Comparison of ENCODE assay signal across 9 cellular contexts in genomic region chr2:42099431-42100173, GRCh38. TPM values are rescaled to one million over a fixed set of nuclear protein-coding genes. Genes with fewer than 3 reads are reported as not detected.
DNase-seq lines count a peak whose midpoint lies in the region; ATAC-seq and TF ChIP-seq lines count a peak whose summit lies in the region.
"Had no signal": no experiment of that assay in that cellular context is flagged by ENCODE, and none has a peak within 500 bp of the region (broad histone marks: within the 10 kb centered on the region; RNA-seq: fewer than 3 reads in every experiment).

No MANE protein-coding gene starts in this region.

- 0 out of 2 replicates have a peak overlapping the region, but pooled peaks have one; percentile 6 for H3K4me2 ChIP-seq in OCI-LY7 (ENCODE audit: low read length)

- H3K9ac ChIP-seq in subcutaneous abdominal adipose tissue (ENCODE audit: low read length in 5 of 5), result peak overlapping the region; percentile 37 to 84 (median 64)

- H3K4me3 Mint-ChIP-seq in activated CD8-positive, alpha-beta memory T cell treated with anti-CD3 and anti-CD28 coated beads, Interleukin-2, amount 10 ng/mL, durations not matched to agents 7 days and 5 days, result no peak overlapping the region
- H3K4me3 Mint-ChIP-seq in immature natural killer cell (peak overlapping the region; percentile 30 to 77 (median 63)), mesothelial cell of epicardium (no peak overlapping the region)

- no peaks in the 10 kb centered on the region for H3K79me2 ChIP-seq in OCI-LY7 (ENCODE audit: insufficient read depth, low read depth, low read length)

- CTCF ChIA-PET in activated CD8-positive, alpha-beta memory T cell treated with anti-CD3 and anti-CD28 coated beads, Interleukin-2, amount 10 ng/mL, durations not matched to agents 7 days and 5 days (lab: Charles Lee), result interaction anchor here (0.7 to 2.4 kb wide), 8 partner anchors 9 to 229 kb away, joined by 3 to 12 read pairs (median 4); no protein-coding TSS in a partner anchor
- CTCF ChIA-PET in OCI-LY7 (lab: Charles Lee; ENCODE audit: unreplicated experiment), result no interaction called here

- H3K9me3 ChIP-seq in OCI-LY7 (ENCODE audit: low read length), result 0 out of 2 replicates have a peak, but pooled peaks cover 11% of the 10 kb centered on the region
- peaks cover 0 to 6% (median 0%) of the 10 kb centered on the region in 5 donors for H3K9me3 ChIP-seq in subcutaneous abdominal adipose tissue (ENCODE audit: control insufficient read depth in 5 of 5, low read length in 5 of 5)

- H3K36me3 Mint-ChIP-seq in activated CD8-positive, alpha-beta memory T cell treated with anti-CD3 and anti-CD28 coated beads, Interleukin-2, amount 10 ng/mL, durations not matched to agents 7 days and 5 days, result peaks cover 14% of the 10 kb centered on the region
- no peaks in the 10 kb centered on the region for H3K36me3 Mint-ChIP-seq in immature natural killer cell
- no peaks in the 10 kb centered on the region for H3K36me3 Mint-ChIP-seq in mesothelial cell of epicardium

- H3K4me1 ChIP-seq in OCI-LY7 (ENCODE audit: insufficient read depth, low read length, poor library complexity, severe bottlenecking) (peaks cover 50% of the 10 kb centered on the region), subcutaneous abdominal adipose tissue (ENCODE audit: control insufficient read depth in 5 of 5, insufficient read depth in 5 of 5, low read length in 5 of 5) (peaks cover 14 to 58% (median 40%) of the 10 kb centered on the region in 5 donors)

- BruUV-seq in OCI-LY7 (replicated peaks; lab: Mats Ljungman, UMichigan), result no TSS peak

- H3K36me3 ChIP-seq in OCI-LY7 (ENCODE audit: insufficient read depth, low read length) (no peaks in the 10 kb centered on the region; the same call in 1 of the 2 replicates), subcutaneous abdominal adipose tissue (ENCODE audit: control insufficient read depth in 5 of 5, insufficient read depth in 5 of 5, low read length in 5 of 5) (no peaks in the 10 kb centered on the region)

- H3K27ac Mint-ChIP-seq in activated CD8-positive, alpha-beta memory T cell treated with anti-CD3 and anti-CD28 coated beads, Interleukin-2, amount 10 ng/mL, durations not matched to agents 7 days and 5 days, result peak overlapping the region; percentile 75
- H3K27ac Mint-ChIP-seq in immature natural killer cell (peak overlapping the region; percentile 73 to 96 (median 87)), mesothelial cell of epicardium (no peak overlapping the region)

- TF ChIP-seq CTCF in OCI-LY7 (conservative IDR thresholded peaks at IDR 0.05; ENCODE audit: low read length) (no peak), mesothelial cell of epicardium (IDR thresholded peaks at IDR 0.05; ENCODE audit: unreplicated experiment) (no peak)

- H4K20me1 ChIP-seq in OCI-LY7 (ENCODE audit: insufficient read depth, low read length), result no peaks in the 10 kb centered on the region

- intact Hi-C loops in OCI-LY7 (cut with micrococcal nuclease; ENCODE audit: unreplicated experiment), result loop anchor here (5.0 kb wide), 1 partner anchor 263 kb away; the partner anchor contains the start of gene COX7A2L

- H3K27me3 Mint-ChIP-seq in activated CD8-positive, alpha-beta memory T cell treated with anti-CD3 and anti-CD28 coated beads, Interleukin-2, amount 10 ng/mL, durations not matched to agents 7 days and 5 days, result no peaks in the 10 kb centered on the region
- peaks cover 15 to 25% (median 25%) of the 10 kb centered on the region in 3 donors for H3K27me3 Mint-ChIP-seq in immature natural killer cell (ENCODE audit: low read depth in 3 of 3)
- H3K27me3 Mint-ChIP-seq in mesothelial cell of epicardium (ENCODE audit: low read depth), result no peaks in the 10 kb centered on the region

- H3K9me2 ChIP-seq in OCI-LY7 (ENCODE audit: insufficient read depth, low read length), result no peaks in the 10 kb centered on the region

- H3K4me3 ChIP-seq in OCI-LY7 (ENCODE audit: low read depth, low read length, poor library complexity, severe bottlenecking), result no peak overlapping the region
- no peak overlapping the region for H3K4me3 ChIP-seq in subcutaneous abdominal adipose tissue (ENCODE audit: low read depth in 1 of 5, low read length in 5 of 5)

- peaks cover 0 to 3% (median 0%) of the 10 kb centered on the region in 5 donors for H3K27me3 ChIP-seq in subcutaneous abdominal adipose tissue (ENCODE audit: control insufficient read depth in 5 of 5, insufficient read depth in 4 of 5, low read length in 5 of 5)

- ATAC-seq in activated CD8-positive, alpha-beta memory T cell treated with anti-CD3 and anti-CD28 coated beads, Interleukin-2, amount 10 ng/mL, durations not matched to agents 7 days and 5 days, result no peak

- H3K4me1 Mint-ChIP-seq in activated CD8-positive, alpha-beta memory T cell treated with anti-CD3 and anti-CD28 coated beads, Interleukin-2, amount 10 ng/mL, durations not matched to agents 7 days and 5 days, result peaks cover 56% of the 10 kb centered on the region
- H3K4me1 Mint-ChIP-seq in immature natural killer cell, result peaks cover 33 to 46% of the 10 kb centered on the region in 2 donors
- peaks cover 33% of the 10 kb centered on the region for H3K4me1 Mint-ChIP-seq in mesothelial cell of epicardium

- peaks cover 2% of the 10 kb centered on the region for H3K9me3 Mint-ChIP-seq in activated CD8-positive, alpha-beta memory T cell treated with anti-CD3 and anti-CD28 coated beads, Interleukin-2, amount 10 ng/mL, durations not matched to agents 7 days and 5 days (ENCODE audit: low read depth)
- H3K9me3 Mint-ChIP-seq in immature natural killer cell, result no peaks in the 10 kb centered on the region
- H3K9me3 Mint-ChIP-seq in mesothelial cell of epicardium, result peaks cover 5% of the 10 kb centered on the region

- DNase-seq in activated CD8-positive, alpha-beta memory T cell treated with anti-CD3 and anti-CD28 coated beads, Interleukin-2, amount 10 ng/mL, durations not matched to agents 7 days and 5 days, result no peak
- no peak for DNase-seq in activated CD8-positive, alpha-beta memory T cell treated with anti-CD3 and anti-CD28 coated beads, Interleukin-2, amount 50 U/mL, for 4 hours
- DNase-seq in OCI-LY7 (ENCODE audit: low spot score), result peak; percentile 69
- DNase-seq in immature natural killer cell, result peak in 1 of 3 donors; percentile 22
- no peak for DNase-seq in NCI-H526 (lab: John Stamatoyannopoulos, UW)
- DNase-seq in HuH-7 (ENCODE audit: low spot score), result no peak
- DNase-seq in mesothelial cell of epicardium (ENCODE audit: low spot score in 2 of 2, unreplicated experiment in 2 of 2), result no peak
- DNase-seq: activated gamma-delta T cell treated with Interleukin-2 at 50 U/mL for 16 hours had no signal

- H2AFZ ChIP-seq in OCI-LY7 (ENCODE audit: low read length), result no peak overlapping the region

- no peak overlapping the region for H3K27ac ChIP-seq in OCI-LY7 (ENCODE audit: low read depth, low read length, poor library complexity, severe bottlenecking)
- peak overlapping the region; percentile 95 for H3K27ac ChIP-seq in subcutaneous abdominal adipose tissue (ENCODE audit: low read depth, low read length)

- POLR2A ChIA-PET in OCI-LY7 (lab: Charles Lee), result interaction anchor here (0.6 kb wide), 3 partner anchors 63 to 260 kb away, joined by 3 to 5 read pairs (median 3); no protein-coding TSS in a partner anchor

RNA-seq across cellular contexts. Expression of gene PKDCC, which starts 51.8 kb away (rescaled TPM):
- not detected for total RNA-seq in activated CD8-positive, alpha-beta memory T cell treated with anti-CD3 and anti-CD28 coated beads, Interleukin-2, amount 10 ng/mL, durations not matched to agents 7 days and 5 days
- not detected in 2 replicates for total RNA-seq in OCI-LY7 (2014; rRNA removed; shearing (Covaris generic))
- total RNA-seq in OCI-LY7 (2022) (not detected in 2 replicates), mesothelial cell of epicardium (112 to 131 TPM (median 123 TPM) in 3 replicates)
- polyA plus RNA-seq in immature natural killer cell, result not detected

Comparison
In these comparisons a context has a peak if more than half of its experiments do, and no peak if none do; other contexts are left out.
1. H3K4me3 Mint-ChIP-seq: peak in immature natural killer cell (5 of 5); none in activated CD8-positive, alpha-beta memory T cell treated with anti-CD3 and anti-CD28 coated beads, Interleukin-2, amount 10 ng/mL, durations not matched to agents 7 days and 5 days (single experiment) and mesothelial cell of epicardium (single experiment).
2. RNA of gene PKDCC, which starts 51.8 kb away (total RNA-seq): 112 to 131 TPM in mesothelial cell of epicardium; not detected in activated CD8-positive, alpha-beta memory T cell treated with anti-CD3 and anti-CD28 coated beads, Interleukin-2, amount 10 ng/mL, durations not matched to agents 7 days and 5 days and not detected in OCI-LY7; every median in the first group is over 100 times any median in the second.